Comparison of ENCODE assay signal across 11 cellular contexts in the genomic region with DNA sequence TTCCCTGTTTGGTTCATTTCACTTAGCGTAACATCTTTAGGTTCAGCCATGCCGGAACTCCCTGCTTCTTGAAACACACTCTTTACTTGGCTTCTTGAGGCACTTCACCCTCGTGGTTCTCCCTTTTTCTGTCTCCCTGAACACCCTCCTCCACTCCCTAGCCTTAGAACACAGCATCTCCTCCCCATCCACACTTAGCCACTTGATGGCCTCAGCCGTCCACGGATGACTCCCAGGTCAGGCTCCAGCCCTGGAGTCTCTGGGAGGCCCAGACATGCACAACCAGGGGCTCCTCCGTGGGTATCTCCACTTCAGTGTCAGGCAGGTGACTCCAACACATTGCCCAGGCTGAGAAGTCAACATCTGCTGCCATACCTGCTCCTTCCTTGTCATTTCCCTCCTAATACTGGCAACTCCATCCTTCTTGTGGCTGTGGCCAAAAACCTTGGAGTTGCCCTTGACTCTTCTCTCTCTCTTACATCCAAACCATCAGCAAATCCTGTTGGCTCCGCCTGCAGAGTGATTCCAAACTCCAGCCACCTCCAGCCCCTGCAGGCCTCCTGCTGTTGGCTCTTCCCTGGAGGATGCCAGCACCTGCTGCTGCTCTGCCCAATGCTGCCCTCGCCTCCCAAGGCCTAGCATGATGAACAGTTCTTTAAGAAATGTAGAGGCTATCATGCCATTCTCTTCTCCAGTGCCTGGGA. TPM values are rescaled to one million over a fixed set of nuclear protein-coding genes. Genes with fewer than 3 reads are reported as not detected.
A peak's percentile ranks its signal among the peaks of the same experiment; 100 is the strongest.
DNase-seq lines count a peak whose midpoint lies in the region; ATAC-seq, FAIRE-seq and TF ChIP-seq lines count a peak whose summit lies in the region.
"Had no signal": no experiment of that assay in that cellular context is flagged by ENCODE, and none has a peak within 500 bp of the region (broad histone marks: within the 10 kb centered on the region; RNA-seq: fewer than 3 reads in every experiment).

No MANE protein-coding gene starts in this region.

- H3K36me3 ChIP-seq in bronchial epithelial cell (ENCODE audit: control insufficient read depth, insufficient read depth, low read length) (no peaks in the 10 kb centered on the region), liver (ENCODE audit: control insufficient read depth in 4 of 4, insufficient read depth in 3 of 4, low read depth in 1 of 4, low read length in 3 of 4) (no peaks in the 10 kb centered on the region)

- no peak overlapping the region for H3K9ac ChIP-seq in liver (ENCODE audit: low read depth in 1 of 2, low read length in 2 of 2)

- TF ChIP-seq RAD21 in liver (IDR thresholded peaks at IDR 0.05), result peak; percentile 57 to 62

- H3K27me3 ChIP-seq in bronchial epithelial cell (ENCODE audit: control insufficient read depth, insufficient read depth, low read length) (no peaks in the 10 kb centered on the region), liver (ENCODE audit: control insufficient read depth in 4 of 4, insufficient read depth in 4 of 4, low read length in 3 of 4) (no peaks in the 10 kb centered on the region)

- FAIRE-seq in bronchial epithelial cell (lab: Jason Lieb, UNC), result no peak

- H3K4me1 ChIP-seq in liver (ENCODE audit: control insufficient read depth in 4 of 4, insufficient read depth in 4 of 4, low read length in 3 of 4), result no peaks in the 10 kb centered on the region

- H3K9me3 ChIP-seq in liver (ENCODE audit: control insufficient read depth in 4 of 4, low read length in 3 of 4), result no peaks in the 10 kb centered on the region

- DNase-seq in DMS79 treated with DMSO at 0.1 percent for 48 hours (lab: John Stamatoyannopoulos, UW) (peak; percentile 61), HT1080 (ENCODE audit: low read depth) (peak; percentile 27), bronchial epithelial cell (ENCODE audit: low read depth) (peak; percentile 9)
- DNase-seq in stimulated activated naive CD4-positive, alpha-beta T cell (lab: John Stamatoyannopoulos, UW), result no peak
- DNase-seq: activated CD8-positive, alpha-beta memory T cell treated with anti-CD3 and anti-CD28 coated beads for 24 hours; effector CD4-positive, alpha-beta T cell; naive B cell had no signal

- TF ChIP-seq CTCF in bronchial epithelial cell (IDR thresholded peaks at IDR 0.05; ENCODE audit: insufficient read depth, low read length, severe bottlenecking) (peak; percentile 27), liver (IDR thresholded peaks at IDR 0.05; ENCODE audit: low read depth, low read length, missing input control) (no peak)

- 72% methylated on average over 8 of the region's 8 CpGs for WGBS in liver

- no peak overlapping the region for H3K27ac ChIP-seq in liver (ENCODE audit: low read depth in 1 of 2, low read length in 2 of 2)

- H3K4me3 ChIP-seq in bronchial epithelial cell (ENCODE audit: low read depth, low read length) (no peak overlapping the region), liver (ENCODE audit: low read depth in 1 of 3, low read length in 3 of 3) (no peak overlapping the region)

- ATAC-seq in HG03108 (IDR thresholded peaks at IDR 0.05; ENCODE audit: unreplicated experiment), result no peak
- no peak for ATAC-seq in GM21717 (IDR thresholded peaks at IDR 0.05; ENCODE audit: unreplicated experiment)
- ATAC-seq in GM21529 (IDR thresholded peaks at IDR 0.05; ENCODE audit: unreplicated experiment), result no peak

TF ChIP-seq in liver, 16 proteins besides CTCF, POLR2A, EP300 and RAD21:
- TF ChIP-seq YY1 (IDR thresholded peaks at IDR 0.05) (no peak), FOXA2 (IDR thresholded peaks at IDR 0.05) (no peak), ATF3 (IDR thresholded peaks at IDR 0.05) (no peak), EGR1 (IDR thresholded peaks at IDR 0.05; ENCODE audit: low read depth in 2 of 2) (no peak), FOXA1 (IDR thresholded peaks at IDR 0.05) (no peak), HNF4A (conservative IDR thresholded peaks at IDR 0.05) (no peak), RXRA (IDR thresholded peaks at IDR 0.05) (no peak)
- TF ChIP-seq, protein P1, sequence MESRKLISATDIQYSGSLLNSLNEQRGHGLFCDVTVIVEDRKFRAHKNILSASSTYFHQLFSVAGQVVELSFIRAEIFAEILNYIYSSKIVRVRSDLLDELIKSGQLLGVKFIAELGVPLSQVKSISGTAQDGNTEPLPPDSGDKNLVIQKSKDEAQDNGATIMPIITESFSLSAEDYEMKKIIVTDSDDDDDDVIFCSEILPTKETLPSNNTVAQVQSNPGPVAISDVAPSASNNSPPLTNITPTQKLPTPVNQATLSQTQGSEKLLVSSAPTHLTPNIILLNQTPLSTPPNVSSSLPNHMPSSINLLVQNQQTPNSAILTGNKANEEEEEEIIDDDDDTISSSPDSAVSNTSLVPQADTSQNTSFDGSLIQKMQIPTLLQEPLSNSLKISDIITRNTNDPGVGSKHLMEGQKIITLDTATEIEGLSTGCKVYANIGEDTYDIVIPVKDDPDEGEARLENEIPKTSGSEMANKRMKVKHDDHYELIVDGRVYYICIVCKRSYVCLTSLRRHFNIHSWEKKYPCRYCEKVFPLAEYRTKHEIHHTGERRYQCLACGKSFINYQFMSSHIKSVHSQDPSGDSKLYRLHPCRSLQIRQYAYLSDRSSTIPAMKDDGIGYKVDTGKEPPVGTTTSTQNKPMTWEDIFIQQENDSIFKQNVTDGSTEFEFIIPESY (IDR thresholded peaks at IDR 0.05), result no peak
TF ChIP-seq in liver: peak in this region for 0.

RNA-seq across cellular contexts. Expression of gene INMT, which starts 8.4 kb away (rescaled TPM):
- not detected in 2 replicates for total RNA-seq in HT1080 (2014; rRNA removed; shearing (Covaris generic))
- 0.02 TPM in 1 of 2 replicates, not detected in the other for polyA plus RNA-seq in HT1080 (2015; cell fraction: cytosol; rRNA removed)
- polyA plus RNA-seq in HT1080 (2015; cell fraction: nucleus; rRNA removed), result not detected in 2 replicates
- total RNA-seq in bronchial epithelial cell (0.13 and 0.26 TPM in 2 replicates), liver (100 to 1,000 TPM in 1 of 2 donors, under 1 TPM in 1; 0.84 to 130 TPM)
- polyA plus RNA-seq in liver, result 10 to 100 TPM; 16.3 to 41.0 TPM

RNA-seq across cellular contexts. Expression of gene MINDY4, which starts 27.7 kb away (rescaled TPM):
- 1.8 and 2.5 TPM in 2 replicates for total RNA-seq in HT1080 (2014; rRNA removed; shearing (Covaris generic))
- 2.1 and 2.4 TPM in 2 replicates for polyA plus RNA-seq in HT1080 (2015; cell fraction: cytosol; rRNA removed)
- polyA plus RNA-seq in HT1080 (2015; cell fraction: nucleus; rRNA removed), result 3.6 and 6.8 TPM in 2 replicates
- total RNA-seq in bronchial epithelial cell (1.1 and 1.3 TPM in 2 replicates), liver (1 to 10 TPM; 1.8 to 6.1 TPM)
- polyA plus RNA-seq in liver, result 1 to 10 TPM in 1 of 2 donors, under 1 TPM in 1; 0.93 to 1.9 TPM

Comparison
In these comparisons a context has a peak if more than half of its experiments do, and no peak if none do; other contexts are left out.
1. DNase-seq: peak in DMS79 treated with DMSO at 0.1 percent for 48 hours (single experiment), HT1080 (single experiment) and bronchial epithelial cell (single experiment); none in stimulated activated naive CD4-positive, alpha-beta T cell (0 of 6).